21 cellular contexts compared by ENCODE assay signal in the genomic region with DNA sequence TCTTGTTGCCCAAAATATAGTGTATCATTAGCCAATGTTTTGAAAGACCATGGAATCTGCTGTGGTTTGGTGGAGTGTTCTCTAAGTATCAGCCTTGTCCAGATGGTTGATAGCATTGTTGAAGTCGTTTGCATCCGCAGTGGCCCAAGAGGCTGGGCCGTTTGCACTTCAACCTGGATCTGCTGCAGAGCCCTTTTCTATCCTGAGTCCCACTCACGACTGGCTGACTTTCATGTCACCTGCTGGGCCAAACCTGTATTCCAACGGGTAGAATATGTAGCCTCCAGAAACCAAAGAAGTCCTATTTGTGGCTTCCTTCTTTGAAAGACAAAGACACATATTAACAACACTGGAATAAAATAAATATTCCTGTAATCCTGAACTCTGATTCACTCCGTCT.
DNase-seq lines count a peak whose midpoint lies in the region; ATAC-seq and TF ChIP-seq lines count a peak whose summit lies in the region.
"Had no signal": no experiment of that assay in that cellular context is flagged by ENCODE, and none has a peak within 500 bp of the region (broad histone marks: within the 10 kb centered on the region; RNA-seq: fewer than 3 reads in every experiment).

No MANE protein-coding gene starts in this region.

- no peak for ATAC-seq in HG03442 (IDR thresholded peaks at IDR 0.05; ENCODE audit: unreplicated experiment)
- no peak for ATAC-seq in HG02588 (IDR thresholded peaks at IDR 0.05; ENCODE audit: unreplicated experiment)
- ATAC-seq: A549, GM12878 had no signal

- H3K27ac Mint-ChIP-seq in chondrocyte (ENCODE audit: unreplicated experiment), result no peak overlapping the region
- H3K27ac Mint-ChIP-seq: CD4-positive, alpha-beta memory T cell; HFFc6 had no signal

- peaks cover 3% of the 10 kb centered on the region for H3K36me3 Mint-ChIP-seq in chondrocyte (ENCODE audit: low read depth)

- H3K9me3 Mint-ChIP-seq in chondrocyte (ENCODE audit: low read depth), result peaks cover 73% of the 10 kb centered on the region

- H3K4me3 Mint-ChIP-seq in chondrocyte (ENCODE audit: unreplicated experiment), result no peak overlapping the region
- H3K4me3 Mint-ChIP-seq: CD4-positive, alpha-beta memory T cell; HFFc6 had no signal

- no peaks in the 10 kb centered on the region for H3K27me3 Mint-ChIP-seq in chondrocyte (ENCODE audit: low read depth)
- H3K27me3 Mint-ChIP-seq: CD4-positive, alpha-beta memory T cell had no signal

- peak; percentile 3 for DNase-seq in GM03348 (ENCODE audit: low spot score)
- DNase-seq in GM20000 (ENCODE audit: low spot score), result peak; percentile 1
- DNase-seq in chondrocyte (ENCODE audit: low spot score), result peak; percentile 50
- DNase-seq in iPS-NIHi7 (ENCODE audit: extremely low spot score), result peak; percentile 8
- no peak for DNase-seq in stimulated activated CD4-positive, alpha-beta T cell treated with anti-CD3 and anti-CD28 coated beads, Interleukin-4, amount 100 ng/mL, for 4 hours
- DNase-seq in foreskin melanocyte, result no peak
- DNase-seq: 8988T; ACHN; C1 segment of cervical spinal cord; Calu3; CD4-positive, alpha-beta memory T cell; COR-L47; DMS53; DMS79 treated with DMSO at 0.1 percent for 48 hours; GF-D8; GOT3; HFFc6 had no signal

- no peak for TF ChIP-seq CTCF in GM20000 (IDR thresholded peaks at IDR 0.05; ENCODE audit: extremely low read depth, missing control alignments)
- no peak for TF ChIP-seq CTCF in chondrocyte (IDR thresholded peaks at IDR 0.05)

- no peaks in the 10 kb centered on the region for H3K4me1 Mint-ChIP-seq in chondrocyte (ENCODE audit: low read depth)

Comparison
In these comparisons a context has a peak if more than half of its experiments do, and no peak if none do; other contexts are left out.
1. DNase-seq: peak in GM03348 (single experiment), GM20000 (single experiment), chondrocyte (single experiment) and iPS-NIHi7 (single experiment); none in stimulated activated CD4-positive, alpha-beta T cell treated with anti-CD3 and anti-CD28 coated beads, Interleukin-4, amount 100 ng/mL, for 4 hours (0 of 2) and foreskin melanocyte (single experiment).